Comparison of ENCODE assay signal across 2 cellular contexts in the genomic region with DNA sequence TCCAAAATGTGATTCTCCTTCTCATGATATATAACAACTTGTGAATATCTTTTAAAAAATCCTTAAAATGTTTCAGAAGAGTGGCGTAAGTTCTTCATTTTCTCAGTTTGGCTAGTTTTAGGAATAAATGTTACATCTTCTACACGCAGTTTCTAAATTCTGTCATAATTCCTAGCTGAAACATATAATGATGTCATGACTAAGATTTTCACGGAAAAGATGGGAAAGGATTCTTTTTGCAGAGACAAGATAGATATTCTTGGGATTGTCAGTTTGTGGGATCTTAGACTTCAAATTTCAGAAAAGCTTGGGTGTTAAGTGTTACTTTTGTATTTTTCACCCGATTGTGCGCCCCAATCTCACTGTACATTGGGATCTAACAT.
TF ChIP-seq lines count a peak whose summit lies in the region.

No MANE protein-coding gene starts in this region.

TF ChIP-seq in H1, 55 proteins besides CTCF, POLR2A, EP300 and RAD21:
- TF ChIP-seq MAFK (IDR thresholded peaks at IDR 0.05; ENCODE audit: low read depth, low read length), result no peak
- TF ChIP-seq SIRT6 (IDR thresholded peaks at IDR 0.05; ENCODE audit: low read length), result no peak
- TF ChIP-seq NANOG (IDR thresholded peaks at IDR 0.05; ENCODE audit: insufficient read depth, low read depth, low read length, poor library complexity, severe bottlenecking), result no peak
- no peak for TF ChIP-seq YY1 (IDR thresholded peaks at IDR 0.05; ENCODE audit: low read depth, low read length)
- TF ChIP-seq SIX5 (IDR thresholded peaks at IDR 0.05; ENCODE audit: low read depth, low read length), result no peak
- no peak for TF ChIP-seq CBX8 (IDR thresholded peaks at IDR 0.05; ENCODE audit: borderline replicate concordance, low read depth, low read length)
- TF ChIP-seq TCF12 (IDR thresholded peaks at IDR 0.05; ENCODE audit: low read depth, low read length), result no peak
- no peak for TF ChIP-seq RBBP5 (IDR thresholded peaks at IDR 0.05; ENCODE audit: borderline replicate concordance, low read depth, low read length)
- TF ChIP-seq JUN (IDR thresholded peaks at IDR 0.05; ENCODE audit: low read depth, low read length), result no peak
- TF ChIP-seq JUND (IDR thresholded peaks at IDR 0.05; ENCODE audit: low read length), result no peak
- no peak for TF ChIP-seq SP4 (IDR thresholded peaks at IDR 0.05; ENCODE audit: low read length)
- TF ChIP-seq NRF1 (IDR thresholded peaks at IDR 0.05; ENCODE audit: low read depth, low read length), result no peak
- TF ChIP-seq ASH2L (IDR thresholded peaks at IDR 0.05; ENCODE audit: low read length), result no peak

TF ChIP-seq in neural cell, 6 proteins besides CTCF, POLR2A, EP300 and RAD21:
- TF ChIP-seq, protein P1, sequence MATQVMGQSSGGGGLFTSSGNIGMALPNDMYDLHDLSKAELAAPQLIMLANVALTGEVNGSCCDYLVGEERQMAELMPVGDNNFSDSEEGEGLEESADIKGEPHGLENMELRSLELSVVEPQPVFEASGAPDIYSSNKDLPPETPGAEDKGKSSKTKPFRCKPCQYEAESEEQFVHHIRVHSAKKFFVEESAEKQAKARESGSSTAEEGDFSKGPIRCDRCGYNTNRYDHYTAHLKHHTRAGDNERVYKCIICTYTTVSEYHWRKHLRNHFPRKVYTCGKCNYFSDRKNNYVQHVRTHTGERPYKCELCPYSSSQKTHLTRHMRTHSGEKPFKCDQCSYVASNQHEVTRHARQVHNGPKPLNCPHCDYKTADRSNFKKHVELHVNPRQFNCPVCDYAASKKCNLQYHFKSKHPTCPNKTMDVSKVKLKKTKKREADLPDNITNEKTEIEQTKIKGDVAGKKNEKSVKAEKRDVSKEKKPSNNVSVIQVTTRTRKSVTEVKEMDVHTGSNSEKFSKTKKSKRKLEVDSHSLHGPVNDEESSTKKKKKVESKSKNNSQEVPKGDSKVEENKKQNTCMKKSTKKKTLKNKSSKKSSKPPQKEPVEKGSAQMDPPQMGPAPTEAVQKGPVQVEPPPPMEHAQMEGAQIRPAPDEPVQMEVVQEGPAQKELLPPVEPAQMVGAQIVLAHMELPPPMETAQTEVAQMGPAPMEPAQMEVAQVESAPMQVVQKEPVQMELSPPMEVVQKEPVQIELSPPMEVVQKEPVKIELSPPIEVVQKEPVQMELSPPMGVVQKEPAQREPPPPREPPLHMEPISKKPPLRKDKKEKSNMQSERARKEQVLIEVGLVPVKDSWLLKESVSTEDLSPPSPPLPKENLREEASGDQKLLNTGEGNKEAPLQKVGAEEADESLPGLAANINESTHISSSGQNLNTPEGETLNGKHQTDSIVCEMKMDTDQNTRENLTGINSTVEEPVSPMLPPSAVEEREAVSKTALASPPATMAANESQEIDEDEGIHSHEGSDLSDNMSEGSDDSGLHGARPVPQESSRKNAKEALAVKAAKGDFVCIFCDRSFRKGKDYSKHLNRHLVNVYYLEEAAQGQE (IDR thresholded peaks at IDR 0.05; ENCODE audit: borderline replicate concordance), result no peak
- TF ChIP-seq EZH2 (IDR thresholded peaks at IDR 0.05; ENCODE audit: borderline replicate concordance, insufficient read depth, low read length, poor library complexity, severe bottlenecking) (no peak), MXI1 (conservative IDR thresholded peaks at IDR 0.05; ENCODE audit: poor library complexity, severe bottlenecking) (no peak), POLR2AphosphoS5 (IDR thresholded peaks at IDR 0.05) (no peak), TAF1 (IDR thresholded peaks at IDR 0.05; ENCODE audit: low read depth) (no peak), SMC3 (conservative IDR thresholded peaks at IDR 0.05; ENCODE audit: poor library complexity) (no peak)
